ENCODE assay signal across 11 cellular contexts in genomic region chr22:40050258-40050657, GRCh38. TPM values are rescaled to one million over a fixed set of nuclear protein-coding genes. Genes with fewer than 3 reads are reported as not detected.
A peak's percentile ranks its signal among the peaks of the same experiment; 100 is the strongest.
DNase-seq lines count a peak whose midpoint lies in the region; ATAC-seq and TF ChIP-seq lines count a peak whose summit lies in the region.
"Had no signal": no experiment of that assay in that cellular context is flagged by ENCODE, and none has a peak within 500 bp of the region (broad histone marks: within the 10 kb centered on the region; RNA-seq: fewer than 3 reads in every experiment).

No MANE protein-coding gene starts in this region.

- H3K9me2 ChIP-seq in hepatocyte (replicated peaks; ENCODE audit: insufficient read depth): no peaks in the 10 kb centered on the region

- no peaks in the 10 kb centered on the region for H3K9me3 ChIP-seq in hepatocyte (ENCODE audit: low read depth)
- H3K9me3 ChIP-seq: ascending aorta, HAP-1, right lobe of liver had no signal

- H3K4me1 ChIP-seq in hepatocyte (ENCODE audit: insufficient read depth): peaks cover 4% of the 10 kb centered on the region

- H4K20me1 ChIP-seq in hepatocyte (ENCODE audit: insufficient read depth, poor library complexity, severe bottlenecking): peaks cover 49% of the 10 kb centered on the region

- no peaks in the 10 kb centered on the region for H3K27me3 ChIP-seq in hepatocyte
- H3K27me3 ChIP-seq: ascending aorta, right lobe of liver had no signal

- no peak overlapping the region for H3K4me2 ChIP-seq in hepatocyte

- no peak overlapping the region for H2AFZ ChIP-seq in hepatocyte

- peaks cover 90% of the 10 kb centered on the region for H3K79me2 ChIP-seq in hepatocyte

- H3K36me3 ChIP-seq in hepatocyte (replicated peaks; ENCODE audit: insufficient read depth, low read depth): no peaks in the 10 kb centered on the region
- H3K36me3 ChIP-seq: ascending aorta, HAP-1, right lobe of liver had no signal

- H3K27ac ChIP-seq in hepatocyte (no peak overlapping the region), substantia nigra (ENCODE audit: low read depth, low read length, poor library complexity, severe bottlenecking) (no peak overlapping the region)
- H3K27ac ChIP-seq: ascending aorta, right lobe of liver had no signal

- 91% methylated on average over 3 of the region's 3 CpGs for WGBS in hepatocyte (ENCODE audit: low lambda C conversion rate, missing lambda C conversion rate)

- no peak for TF ChIP-seq CTCF in hepatocyte (IDR thresholded peaks at IDR 0.05; ENCODE audit: poor library complexity)

- peak; percentile 46 for ATAC-seq in GM18519 (IDR thresholded peaks at IDR 0.05; ENCODE audit: low FRiP score, unreplicated experiment)
- peak; percentile 78 for ATAC-seq in GM21529 (IDR thresholded peaks at IDR 0.05; ENCODE audit: unreplicated experiment)
- peak; percentile 69 for ATAC-seq in HG03575 (IDR thresholded peaks at IDR 0.05; ENCODE audit: extremely low read depth, insufficient number of reproducible peaks, low FRiP score, unreplicated experiment)

- DNase-seq in iPS-NIHi7 (ENCODE audit: extremely low spot score): peak; percentile 3
- DNase-seq in hepatocyte (ENCODE audit: low spot score): no peak
- DNase-seq in NCI-H1048 (lab: John Stamatoyannopoulos, UW): no peak
- no peak for DNase-seq in substantia nigra (lab: John Stamatoyannopoulos, UW)
- no peak for DNase-seq in hippocampal formation (lab: John Stamatoyannopoulos, UW)

- H3K4me3 ChIP-seq in hepatocyte: no peak overlapping the region
- H3K4me3 ChIP-seq: ascending aorta, HAP-1, right lobe of liver had no signal

RNA-seq across cellular contexts. Expression of gene FAM83F, which starts 55.5 kb away (rescaled TPM):
- total RNA-seq in hepatocyte: 10.4 and 12.8 TPM in 2 replicates
- 10.8 and 16.5 TPM in 2 replicates for polyA plus RNA-seq in hepatocyte
- total RNA-seq: ascending aorta had no signal
